ENCODE assay signal across 8 cellular contexts in the genomic region with DNA sequence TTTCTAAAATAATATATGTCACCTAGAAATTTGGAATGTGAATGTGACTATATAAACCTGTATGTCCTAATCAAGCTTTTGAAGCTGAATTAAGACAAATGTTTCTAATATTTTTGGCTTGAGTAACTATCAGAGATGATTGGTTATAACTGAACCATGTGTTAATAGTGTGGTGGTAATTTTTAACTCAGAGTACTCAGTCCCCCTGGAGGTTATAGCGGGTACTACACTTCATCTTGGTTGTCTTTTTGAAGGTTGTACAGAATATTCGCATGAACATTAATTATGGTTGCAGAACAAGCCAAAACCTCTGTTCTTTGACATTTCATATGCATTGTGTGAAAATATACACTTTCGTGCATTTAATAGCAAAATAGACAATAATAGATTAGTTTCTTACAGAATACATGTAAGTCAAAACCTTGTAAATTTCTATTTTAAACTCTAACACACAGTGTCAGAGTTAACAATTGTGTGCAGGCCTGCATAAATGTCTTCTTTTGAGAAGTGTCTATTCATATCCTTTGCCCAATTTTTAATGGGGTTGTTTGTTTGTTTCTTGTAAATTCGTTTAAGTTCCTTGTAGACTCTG.
A peak's percentile ranks its signal among the peaks of the same experiment; 100 is the strongest.
DNase-seq lines count a peak whose midpoint lies in the region; ATAC-seq and TF ChIP-seq lines count a peak whose summit lies in the region.

No MANE protein-coding gene starts in this region.

- no peaks in the 10 kb centered on the region for H3K9me3 Mint-ChIP-seq in stimulated activated naive B cell treated with anti-CD40 and anti-IgM and Interleukin-4, amounts not matched to agents 10 μg/mL and 1 μg/mL and 100 μg/mL, for 72 hours

- H3K4me1 Mint-ChIP-seq in stimulated activated naive B cell treated with anti-CD40 and anti-IgM and Interleukin-4, amounts not matched to agents 10 μg/mL and 1 μg/mL and 100 μg/mL, for 72 hours: no peaks in the 10 kb centered on the region

- peaks cover 0 to 11% of the 10 kb centered on the region in 2 donors for H3K27me3 Mint-ChIP-seq in stimulated activated naive B cell treated with anti-CD40 and anti-IgM and Interleukin-4, amounts not matched to agents 10 μg/mL and 1 μg/mL and 100 μg/mL, for 72 hours

- H3K36me3 Mint-ChIP-seq in stimulated activated naive B cell treated with anti-CD40 and anti-IgM and Interleukin-4, amounts not matched to agents 10 μg/mL and 1 μg/mL and 100 μg/mL, for 72 hours: no peaks in the 10 kb centered on the region

- intact Hi-C loops in adrenal gland (cut with DNase I): loop anchor here in 1 of 2 donors (5.0 kb wide), 1 partner anchor 168 kb away; a partner anchor contains a TSS

- WGBS in adrenal gland, 4 donors: 22 to 33% (median 28%) methylated on average over 4 of the region's 4 CpGs

- H3K27ac Mint-ChIP-seq in stimulated activated naive B cell treated with anti-CD40 and anti-IgM and Interleukin-4, amounts not matched to agents 10 μg/mL and 1 μg/mL and 100 μg/mL, for 72 hours: no peak overlapping the region

- ATAC-seq in HG02678 (IDR thresholded peaks at IDR 0.05; ENCODE audit: unreplicated experiment): peak; percentile 91
- ATAC-seq in stimulated activated naive B cell treated with anti-CD40 and anti-IgM and Interleukin-4, amounts not matched to agents 10 μg/mL and 1 μg/mL and 100 μg/mL, for 72 hours (replicated peaks): peak; percentile 38 to 56
- no peak for ATAC-seq in activated CD4-positive, CD25-positive, alpha-beta regulatory T cell treated with anti-CD3 and anti-CD28 coated beads, Interleukin-2, amount 50 U/mL, for 24 hours

- no peaks in the 10 kb centered on the region for H3K9me3 ChIP-seq in adrenal gland (replicated peaks in 1 of 3)

- H3K27ac ChIP-seq in adrenal gland: no peak overlapping the region

- H3K27me3 ChIP-seq in adrenal gland: no peaks in the 10 kb centered on the region

- H3K4me1 ChIP-seq in adrenal gland (replicated peaks in 1 of 2): no peaks in the 10 kb centered on the region

- TF ChIP-seq CTCF in AG10803 (conservative IDR thresholded peaks at IDR 0.05; ENCODE audit: low read length) (peak; percentile 77), GM12864 (IDR thresholded peaks at IDR 0.05; ENCODE audit: low read depth, low read length, missing control alignments) (peak; percentile 72), adrenal gland (IDR thresholded peaks at IDR 0.05) (peak; percentile 74 to 85 (median 80))

- no peak for TF ChIP-seq POLR2A in adrenal gland (IDR thresholded peaks at IDR 0.05)

- DNase-seq in AG10803 (ENCODE audit: low read depth) (peak; percentile 46), GM12864 (ENCODE audit: low read depth) (peak; percentile 3), NCI-H2227 (lab: John Stamatoyannopoulos, UW; ENCODE audit: unreplicated experiment) (peak; percentile 57), adrenal gland (peak in 6 of 7 donors; percentile 20 to 68 (median 50)), hepatic stellate cell (ENCODE audit: low spot score) (peak; percentile 14)
- DNase-seq in stimulated activated naive B cell treated with anti-CD40 and anti-IgM and Interleukin-4, amounts not matched to agents 10 μg/mL and 1 μg/mL and 100 μg/mL, for 72 hours: no peak

- no peak overlapping the region for H3K4me3 Mint-ChIP-seq in stimulated activated naive B cell treated with anti-CD40 and anti-IgM and Interleukin-4, amounts not matched to agents 10 μg/mL and 1 μg/mL and 100 μg/mL, for 72 hours

- H3K4me3 ChIP-seq in AG10803 (ENCODE audit: low read length): no peak overlapping the region
- no peak overlapping the region for H3K4me3 ChIP-seq in GM12864 (ENCODE audit: low read depth, low read length)
- no peak overlapping the region for H3K4me3 ChIP-seq in adrenal gland

- H3K36me3 ChIP-seq in adrenal gland (replicated peaks in 1 of 2): no peaks in the 10 kb centered on the region

Comparison
In these comparisons a context has a peak if more than half of its experiments do, and no peak if none do; other contexts are left out.
1. ATAC-seq: peak in HG02678 (single experiment) and stimulated activated naive B cell treated with anti-CD40 and anti-IgM and Interleukin-4, amounts not matched to agents 10 μg/mL and 1 μg/mL and 100 μg/mL, for 72 hours (2 of 2); none in activated CD4-positive, CD25-positive, alpha-beta regulatory T cell treated with anti-CD3 and anti-CD28 coated beads, Interleukin-2, amount 50 U/mL, for 24 hours (0 of 2).
2. Peak in every context shown above with its lines, with median percentiles within 50 percentile points of each other: CTCF ChIP-seq.